Comparison of ENCODE assay signal across 8 cellular contexts in the genomic region with DNA sequence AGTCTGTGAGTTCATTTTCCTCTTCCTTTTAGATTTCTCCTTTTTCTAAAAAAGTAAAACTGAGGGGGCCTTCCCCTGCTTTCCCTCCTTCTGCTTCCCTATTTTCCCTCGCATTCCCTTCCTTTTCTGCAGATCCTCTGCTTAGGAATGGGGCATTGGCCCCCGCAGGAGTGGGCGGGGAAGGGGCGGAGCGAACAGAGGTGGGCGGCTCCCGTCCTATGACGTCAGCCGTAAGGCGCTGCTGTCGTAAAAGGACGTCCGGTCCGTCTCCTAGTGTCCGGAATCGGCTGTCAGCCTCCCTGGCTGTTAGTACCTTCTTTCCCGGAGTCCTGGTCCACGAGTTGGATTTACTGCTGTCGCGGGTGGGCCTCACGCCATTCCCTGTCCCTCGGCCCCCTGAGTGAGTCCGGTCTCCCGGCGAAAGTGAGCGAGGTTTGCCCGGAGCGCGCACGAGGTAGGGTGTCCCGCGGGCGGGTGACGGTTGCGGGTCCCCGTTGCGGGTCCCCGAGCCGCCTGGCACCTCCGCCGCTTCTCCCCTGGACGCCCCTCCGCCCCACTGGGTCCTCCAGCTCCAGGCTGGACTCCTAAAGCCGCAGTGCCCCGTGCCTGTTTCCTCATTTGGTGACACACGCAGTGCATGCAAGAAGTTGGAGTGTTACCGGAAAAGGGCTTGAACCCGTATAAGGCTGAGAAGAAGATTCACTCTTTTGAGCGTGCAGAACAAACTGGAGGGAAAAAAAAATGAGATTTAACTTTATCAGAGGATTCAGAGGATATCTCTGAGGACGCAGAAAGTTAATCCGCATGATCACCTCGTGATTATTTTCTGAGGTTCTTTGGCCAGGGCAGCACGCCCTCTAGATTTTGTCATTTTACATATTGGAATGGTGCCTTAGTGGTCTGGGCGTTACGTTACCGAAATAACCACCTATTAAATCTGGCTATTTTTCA. TPM values are rescaled to one million over a fixed set of nuclear protein-coding genes. Genes with fewer than 3 reads are reported as not detected.
A peak's percentile ranks its signal among the peaks of the same experiment; 100 is the strongest.
DNase-seq lines count a peak whose midpoint lies in the region; ATAC-seq and TF ChIP-seq lines count a peak whose summit lies in the region.

A gene (plus strand): TSS at position 241 of the 951 bp plus-strand sequence. CDS start 1,477 bp downstream, outside the sequence.

- peak within 1 kb of the TSS; percentile 99 for H3K27ac Mint-ChIP-seq in activated CD4-positive, alpha-beta T cell treated with anti-CD3 and anti-CD28 coated beads, Interleukin-2, amount 10 ng/mL, durations not matched to agents 7 days and 5 days

- 0 out of 2 replicates have a peak, but pooled peaks cover 1% of the 10 kb centered on the region for H3K36me3 ChIP-seq in BJ (ENCODE audit: control insufficient read depth, insufficient read depth, low read length)

- POLR2A ChIA-PET in BJ (lab: Charles Lee), result no interaction called here
- POLR2A ChIA-PET in activated CD4-positive, alpha-beta T cell treated with anti-CD3 and anti-CD28 coated beads, Interleukin-2, amount 10 ng/mL, durations not matched to agents 7 days and 5 days (lab: Charles Lee), result no interaction called here

- H3K27me3 Mint-ChIP-seq in activated CD4-positive, alpha-beta T cell treated with anti-CD3 and anti-CD28 coated beads, Interleukin-2, amount 10 ng/mL, durations not matched to agents 7 days and 5 days, result peaks cover 5% of the 10 kb centered on the region

- H3K36me3 Mint-ChIP-seq in activated CD4-positive, alpha-beta T cell treated with anti-CD3 and anti-CD28 coated beads, Interleukin-2, amount 10 ng/mL, durations not matched to agents 7 days and 5 days (ENCODE audit: low read depth), result peaks cover 24% of the 10 kb centered on the region

- intact Hi-C loops in left colon (cut with DNase I, micrococcal nuclease), result no loop called here

- H3K27me3 ChIP-seq in BJ (ENCODE audit: control insufficient read depth, insufficient read depth, low read length), result no peaks in the 10 kb centered on the region

- peaks cover 43% of the 10 kb centered on the region for H3K4me1 Mint-ChIP-seq in activated CD4-positive, alpha-beta T cell treated with anti-CD3 and anti-CD28 coated beads, Interleukin-2, amount 10 ng/mL, durations not matched to agents 7 days and 5 days

- TF ChIP-seq CTCF in BJ (IDR thresholded peaks at IDR 0.05; ENCODE audit: insufficient read depth, low read depth, low read length), result peak; percentile 30; the same call in 1 of the 2 replicates

- H3K9me3 Mint-ChIP-seq in activated CD4-positive, alpha-beta T cell treated with anti-CD3 and anti-CD28 coated beads, Interleukin-2, amount 10 ng/mL, durations not matched to agents 7 days and 5 days, result peaks cover 5% of the 10 kb centered on the region

- DNase-seq in BJ (ENCODE audit: low read depth), result peak; percentile 50
- DNase-seq in NCI-H524 (lab: John Stamatoyannopoulos, UW), result peak; percentile 34 to 79
- DNase-seq in activated CD4-positive, alpha-beta T cell treated with anti-CD3 and anti-CD28 coated beads, Interleukin-2, amount 10 ng/mL, durations not matched to agents 7 days and 5 days, result peak; percentile 84
- DNase-seq in cortex of kidney (lab: John Stamatoyannopoulos, UW), result peak; percentile 10
- DNase-seq in left colon, result peak; percentile 88 to 96
- peak; percentile 84 for DNase-seq in stimulated activated CD4-positive, alpha-beta T cell treated with anti-CD3 and anti-CD28 coated beads, Interleukin-1b, Interleukin-23, amount 100 ng/mL, for 48 hours

- CTCF ChIA-PET in BJ (lab: Yijun Ruan, JAX), result no interaction called here
- CTCF ChIA-PET in activated CD4-positive, alpha-beta T cell treated with anti-CD3 and anti-CD28 coated beads, Interleukin-2, amount 10 ng/mL, durations not matched to agents 7 days and 5 days (lab: Charles Lee), result no interaction called here

- H3K4me3 ChIP-seq in BJ (ENCODE audit: low read depth, low read length), result peak within 1 kb of the TSS; percentile 96

- ATAC-seq in GM19025 (IDR thresholded peaks at IDR 0.05; ENCODE audit: low read depth, unreplicated experiment) (peak; percentile 88), HG03342 (IDR thresholded peaks at IDR 0.05; ENCODE audit: unreplicated experiment) (peak; percentile 83), left colon (peak; percentile 99)

- H3K4me3 Mint-ChIP-seq in activated CD4-positive, alpha-beta T cell treated with anti-CD3 and anti-CD28 coated beads, Interleukin-2, amount 10 ng/mL, durations not matched to agents 7 days and 5 days, result peak within 1 kb of the TSS; percentile 97

RNA-seq across cellular contexts. Expression of the gene that starts here (rescaled TPM):
- polyA plus RNA-seq in BJ (2011; rRNA removed), result 19.8 and 33.6 TPM in 2 replicates
- polyA minus RNA-seq in BJ (2011; rRNA and poly(A)+ RNA removed), result 22.5 and 23.5 TPM in 2 replicates
- 10 to 100 TPM; 31.8 to 39.5 TPM for total RNA-seq in activated CD4-positive, alpha-beta T cell treated with anti-CD3 and anti-CD28 coated beads, Interleukin-2, amount 10 ng/mL, durations not matched to agents 7 days and 5 days
- total RNA-seq in left colon, result 10 to 100 TPM; 21.9 to 30.7 TPM

Comparison
In these comparisons a context has a peak if more than half of its experiments do, and no peak if none do; other contexts are left out.
1. Peak in every context shown above with its lines: DNase-seq, ATAC-seq and H3K4me3 ChIP-seq.
2. DNase-seq: peak in every context shown above with its lines; median percentile 92 in left colon; 84 in activated CD4-positive, alpha-beta T cell treated with anti-CD3 and anti-CD28 coated beads, Interleukin-2, amount 10 ng/mL, durations not matched to agents 7 days and 5 days; 84 in stimulated activated CD4-positive, alpha-beta T cell treated with anti-CD3 and anti-CD28 coated beads, Interleukin-1b, Interleukin-23, amount 100 ng/mL, for 48 hours; 56 in NCI-H524; 50 in BJ; 10 in cortex of kidney.